Comparison of ENCODE assay signal across 17 cellular contexts in the genomic region with DNA sequence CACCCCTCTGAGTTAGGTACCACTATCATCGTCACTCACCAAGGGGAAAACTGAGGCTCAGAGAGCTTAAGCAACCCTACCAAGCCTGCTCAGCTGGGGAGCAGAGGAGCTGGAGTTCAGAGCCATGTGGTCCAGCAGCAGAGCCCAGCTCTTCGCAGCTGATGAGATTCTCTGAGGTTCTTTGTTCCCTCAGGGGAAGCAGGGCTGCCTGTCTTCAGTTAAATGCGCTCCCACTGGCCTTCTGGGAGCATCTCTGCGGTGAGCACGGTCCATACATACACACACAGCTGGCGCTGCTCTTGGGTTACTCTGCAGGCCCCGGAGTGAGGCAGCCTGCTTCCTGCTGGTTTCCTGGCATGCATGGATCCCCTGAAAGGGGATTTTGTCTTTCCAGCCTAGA. TPM values are rescaled to one million over a fixed set of nuclear protein-coding genes. Genes with fewer than 3 reads are reported as not detected.
A peak's percentile ranks its signal among the peaks of the same experiment; 100 is the strongest.
DNase-seq lines count a peak whose midpoint lies in the region; ATAC-seq and TF ChIP-seq lines count a peak whose summit lies in the region.
"Had no signal": no experiment of that assay in that cellular context is flagged by ENCODE, and none has a peak within 500 bp of the region (broad histone marks: within the 10 kb centered on the region; RNA-seq: fewer than 3 reads in every experiment).

No MANE protein-coding gene starts in this region.

- TF ChIP-seq CTCF in fibroblast of mammary gland (conservative IDR thresholded peaks at IDR 0.05; ENCODE audit: control insufficient read depth, insufficient read depth, low read depth, low read length) = no peak

- H3K9me3 Mint-ChIP-seq in activated T-cell treated with anti-CD3 and anti-CD28 coated beads, Interleukin-2, amount 50 U/mL, for 72 hours = no peaks in the 10 kb centered on the region
- H3K9me3 Mint-ChIP-seq: activated CD4-positive, alpha-beta T cell treated with anti-CD3 and anti-CD28 coated beads, Interleukin-2, amount 10 ng/mL, durations not matched to agents 24 days and 14 days; activated naive CD4-positive, alpha-beta T cell treated with anti-CD3 and anti-CD28 coated beads, Interleukin-2, amount 50 U/mL, for 72 hours had no signal

- H3K27me3 Mint-ChIP-seq in activated T-cell treated with anti-CD3 and anti-CD28 coated beads, Interleukin-2, amount 50 U/mL, for 72 hours (ENCODE audit: low read depth) = no peaks in the 10 kb centered on the region

- H3K4me3 Mint-ChIP-seq in activated T-cell treated with anti-CD3 and anti-CD28 coated beads, Interleukin-2, amount 50 U/mL, for 72 hours = no peak overlapping the region
- H3K4me3 Mint-ChIP-seq: activated CD4-positive, alpha-beta T cell treated with anti-CD3 and anti-CD28 coated beads, Interleukin-2, amount 10 ng/mL, durations not matched to agents 24 days and 14 days had no signal

- H3K4me3 ChIP-seq in fibroblast of mammary gland (ENCODE audit: control insufficient read depth, low read depth, low read length) = no peak overlapping the region

- H3K36me3 Mint-ChIP-seq in activated T-cell treated with anti-CD3 and anti-CD28 coated beads, Interleukin-2, amount 50 U/mL, for 72 hours (ENCODE audit: insufficient read depth in 2 of 2) = no peaks in the 10 kb centered on the region
- H3K36me3 Mint-ChIP-seq: activated naive CD4-positive, alpha-beta T cell treated with anti-CD3 and anti-CD28 coated beads, Interleukin-2, amount 50 U/mL, for 72 hours had no signal

- DNase-seq in NCI-H2081 (lab: John Stamatoyannopoulos, UW) (peak; percentile 44 to 70), NCI-H2081 treated with DMSO at 0.1 percent for 48 hours (lab: John Stamatoyannopoulos, UW) (no peak), NCI-H146 treated with DMSO at 0.1 percent for 48 hours (lab: John Stamatoyannopoulos, UW; ENCODE audit: unreplicated experiment) (peak; percentile 2), fibroblast of mammary gland (ENCODE audit: low read depth) (peak; percentile 38), pons (ENCODE audit: low spot score) (peak; percentile 68), SW 1271 (lab: John Stamatoyannopoulos, UW) (no peak), DMS114 treated with DMSO at 0.1 percent for 48 hours (lab: John Stamatoyannopoulos, UW; ENCODE audit: unreplicated experiment) (no peak)
- DNase-seq in activated T-cell treated with anti-CD3 and anti-CD28 coated beads, Interleukin-2, amount 50 U/mL, for 72 hours = no peak
- DNase-seq: 8988T; activated CD4-positive, alpha-beta T cell treated with anti-CD3 and anti-CD28 coated beads, Interleukin-2, amount 10 ng/mL, durations not matched to agents 24 days and 14 days; GDM1; NCI-H2029 had no signal

- no peak for ATAC-seq in activated T-cell treated with anti-CD3 and anti-CD28 coated beads, Interleukin-2, amount 50 U/mL, for 72 hours (replicated peaks in 1 of 2)
- ATAC-seq: activated naive CD4-positive, alpha-beta T cell treated with anti-CD3 and anti-CD28 coated beads, Interleukin-2, amount 50 U/mL, for 72 hours; HCT116; left lobe of liver; Panc1 had no signal

- H3K4me1 Mint-ChIP-seq in activated T-cell treated with anti-CD3 and anti-CD28 coated beads, Interleukin-2, amount 50 U/mL, for 72 hours (ENCODE audit: low read depth) = peaks cover 19% of the 10 kb centered on the region

- H3K27ac Mint-ChIP-seq in activated T-cell treated with anti-CD3 and anti-CD28 coated beads, Interleukin-2, amount 50 U/mL, for 72 hours = no peak overlapping the region
- H3K27ac Mint-ChIP-seq: activated CD4-positive, alpha-beta T cell treated with anti-CD3 and anti-CD28 coated beads, Interleukin-2, amount 10 ng/mL, durations not matched to agents 24 days and 14 days; activated naive CD4-positive, alpha-beta T cell treated with anti-CD3 and anti-CD28 coated beads, Interleukin-2, amount 50 U/mL, for 72 hours had no signal

RNA-seq across cellular contexts. Expression of a gene that starts 5.2 kb away (rescaled TPM):
- under 1 TPM; 0.16 to 0.17 TPM for total RNA-seq in activated T-cell treated with anti-CD3 and anti-CD28 coated beads, Interleukin-2, amount 50 U/mL, for 72 hours

RNA-seq across cellular contexts. Expression of a gene that starts 6.4 kb away (rescaled TPM):
- not detected for total RNA-seq in activated T-cell treated with anti-CD3 and anti-CD28 coated beads, Interleukin-2, amount 50 U/mL, for 72 hours
- total RNA-seq: activated CD4-positive, alpha-beta T cell treated with anti-CD3 and anti-CD28 coated beads, Interleukin-2, amount 10 ng/mL, durations not matched to agents 24 days and 14 days; activated naive CD4-positive, alpha-beta T cell treated with anti-CD3 and anti-CD28 coated beads, Interleukin-2, amount 50 U/mL, for 72 hours; frontal cortex; left lobe of liver had no signal

RNA-seq across cellular contexts. Expression of a gene that starts 19.0 kb away (rescaled TPM):
- 10 to 100 TPM; 16.4 to 23.9 TPM for total RNA-seq in activated T-cell treated with anti-CD3 and anti-CD28 coated beads, Interleukin-2, amount 50 U/mL, for 72 hours

RNA-seq across cellular contexts. Expression of a gene that starts 45.4 kb away (rescaled TPM):
- total RNA-seq in activated T-cell treated with anti-CD3 and anti-CD28 coated beads, Interleukin-2, amount 50 U/mL, for 72 hours = 100 to 1,000 TPM; 139 to 175 TPM

RNA-seq across cellular contexts. Expression of a gene that starts 53.0 kb away (rescaled TPM):
- total RNA-seq in activated T-cell treated with anti-CD3 and anti-CD28 coated beads, Interleukin-2, amount 50 U/mL, for 72 hours = 10 to 100 TPM; 61.9 to 66.3 TPM

Comparison
In these comparisons a context has a peak if more than half of its experiments do, and no peak if none do; other contexts are left out.
1. DNase-seq: peak in NCI-H2081 (2 of 2), NCI-H146 treated with DMSO at 0.1 percent for 48 hours (single experiment), fibroblast of mammary gland (single experiment) and pons (single experiment); none in NCI-H2081 treated with DMSO at 0.1 percent for 48 hours (single experiment), SW 1271 (0 of 2), activated T-cell treated with anti-CD3 and anti-CD28 coated beads, Interleukin-2, amount 50 U/mL, for 72 hours (0 of 2) and DMS114 treated with DMSO at 0.1 percent for 48 hours (single experiment).